In the genomic region with DNA sequence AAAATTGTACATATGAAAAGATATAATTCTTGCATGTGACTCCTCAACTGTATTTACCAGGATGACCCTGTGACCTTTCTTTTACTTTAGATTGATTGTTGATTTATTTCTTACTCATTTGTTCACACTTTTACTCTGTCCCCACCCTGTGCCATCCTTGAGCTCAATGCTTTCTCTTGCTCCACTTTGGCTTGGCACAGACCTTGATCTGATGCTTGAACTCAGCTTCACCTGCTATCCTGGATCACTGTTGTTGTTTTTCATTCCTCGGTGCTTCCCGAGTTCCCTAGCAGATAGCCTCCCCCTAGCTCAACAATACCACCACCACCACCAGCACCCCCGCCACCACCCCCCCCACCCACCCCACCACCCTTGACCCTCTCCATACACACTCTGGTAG, we compare ENCODE assay signal across 20 cellular contexts.
"Had no signal": no experiment of that assay in that cellular context is flagged by ENCODE, and none has a peak within 500 bp of the region (broad histone marks: within the 10 kb centered on the region; RNA-seq: fewer than 3 reads in every experiment).

No MANE protein-coding gene starts in this region.

- H3K4me1 ChIP-seq: SJSA1 had no signal

- DNase-seq: KBM-7, MV-4-11, NCI-H1048, NCI-H1436 treated with DMSO at 0.1 percent for 48 hours, NCI-H1694, NCI-H1930, NCI-H2081, NCI-H2107, NCI-H2227 treated with DMSO at 0.1 percent for 48 hours, NCI-H446, NCI-H510A, NCI-H524 treated with DMSO at 0.1 percent for 48 hours, NCI-H69, NCI-H774, Right ventricle myocardium superior, RPMI8226, SIG-M5 had no signal

- H3K4me3 ChIP-seq: SJSA1, SK-N-MC had no signal

- H3K9me3 ChIP-seq: SJSA1 had no signal

- H3K27ac ChIP-seq: HL-60, SJSA1, SK-N-MC had no signal

- H3K36me3 ChIP-seq: SJSA1 had no signal
